ENCODE assay signal across 16 cellular contexts in the genomic region with DNA sequence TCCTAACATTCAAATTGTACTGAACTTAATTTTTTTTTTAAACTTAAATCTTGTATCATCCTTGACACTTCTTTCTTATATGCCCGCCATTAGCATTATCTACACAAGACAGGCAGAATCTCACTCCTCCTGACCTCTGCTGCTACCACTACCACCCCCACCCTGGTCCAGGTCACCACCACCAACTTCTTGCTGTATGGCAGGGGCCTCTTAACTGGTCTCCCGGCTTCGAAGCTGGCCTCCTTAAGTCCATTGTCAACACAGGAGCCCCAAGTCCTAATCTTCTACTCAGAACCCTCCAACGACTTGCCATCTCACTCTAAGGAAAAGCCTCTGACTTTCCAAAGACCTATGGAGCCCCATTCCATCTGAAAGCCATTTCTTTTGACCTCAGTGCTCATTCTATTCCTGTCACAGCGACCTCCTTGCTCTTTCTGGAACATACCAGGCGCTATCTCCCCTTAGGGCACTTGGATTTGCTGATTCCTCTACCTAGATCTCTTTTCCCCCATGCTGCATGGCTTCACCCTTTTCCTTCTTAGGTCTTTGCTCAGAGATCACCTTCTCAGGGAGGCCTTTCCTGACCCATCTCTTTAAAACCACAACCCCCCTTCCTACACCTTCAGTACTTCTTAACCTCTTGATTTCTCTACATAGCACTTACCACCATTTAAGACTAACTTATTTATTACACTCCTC. TPM values are rescaled to one million over a fixed set of nuclear protein-coding genes. Genes with fewer than 3 reads are reported as not detected.
DNase-seq lines count a peak whose midpoint lies in the region; ATAC-seq, FAIRE-seq and TF ChIP-seq lines count a peak whose summit lies in the region.
"Had no signal": no experiment of that assay in that cellular context is flagged by ENCODE, and none has a peak within 500 bp of the region (broad histone marks: within the 10 kb centered on the region; RNA-seq: fewer than 3 reads in every experiment).

No MANE protein-coding gene starts in this region.

- dilution Hi-C loops in keratinocyte (cut with MboI; ENCODE audit: extremely low pct_ligation_motif_present, low sequenced_read_pairs), result no loop called here

- WGBS in heart right ventricle, 2 donors, result 81 to 90% methylated on average over 6 of the region's 6 CpGs

- H3K9me2 ChIP-seq in SU-DHL-6 (replicated peaks; ENCODE audit: insufficient read depth, low read length), result no peaks in the 10 kb centered on the region

- intact Hi-C loops in heart right ventricle (cut with DNase I), result loop anchor here in 2 of 10 donors (5.0 kb wide), 1 partner anchor 34 kb away; no protein-coding TSS in a partner anchor

- H3K4me1 ChIP-seq in keratinocyte (ENCODE audit: control insufficient read depth, extremely low read depth, insufficient read depth, low read length), result peaks cover 7% of the 10 kb centered on the region
- H3K4me1 ChIP-seq in heart right ventricle, result peaks cover 0 to 33% (median 5%) of the 10 kb centered on the region in 9 donors

- H3K4me2 ChIP-seq in SU-DHL-6 (ENCODE audit: low read depth, low read length, poor library complexity, severe bottlenecking) (peak overlapping the region; percentile 82), keratinocyte (ENCODE audit: control insufficient read depth, extremely low read depth, insufficient read depth, low read depth, low read length) (peak overlapping the region; percentile 53)

- DNase-seq in NCI-H82 (lab: John Stamatoyannopoulos, UW), result peak; percentile 13
- no peak for DNase-seq in NCI-H82 treated with DMSO at 0.1 percent for 48 hours (lab: John Stamatoyannopoulos, UW; ENCODE audit: unreplicated experiment)
- no peak for DNase-seq in GM19239 (ENCODE audit: insufficient read length, low spot score)
- DNase-seq in keratinocyte (ENCODE audit: low read depth, low spot score), result no peak
- no peak for DNase-seq in SIG-M5 treated with dmso at 0.1 percent for 504 hours (lab: John Stamatoyannopoulos, UW; ENCODE audit: unreplicated experiment)
- DNase-seq in stimulated activated CD8-positive, alpha-beta memory T cell treated with anti-CD3 and anti-CD28 coated beads, Interleukin-4, amount 100 ng/mL, for 48 hours, result no peak
- DNase-seq in heart right ventricle, result no peak
- DNase-seq: 8988T; anterior cingulate cortex; effector CD8-positive, alpha-beta T cell; left cardiac atrium; NCI-H187 treated with DMSO at 0.1 percent for 48 hours; thyroid gland had no signal

- no peaks in the 10 kb centered on the region for H3K27me3 ChIP-seq in SU-DHL-6 (ENCODE audit: low read length)
- H3K27me3 ChIP-seq in keratinocyte (ENCODE audit: control insufficient read depth, extremely low read depth, insufficient read depth, low read length), result no peaks in the 10 kb centered on the region
- no peaks in the 10 kb centered on the region for H3K27me3 ChIP-seq in heart right ventricle
- H3K27me3 ChIP-seq: thyroid gland had no signal

- no peak overlapping the region for H2AFZ ChIP-seq in SU-DHL-6 (ENCODE audit: low read depth, low read length, severe bottlenecking)
- H2AFZ ChIP-seq in keratinocyte (ENCODE audit: control insufficient read depth, low read length), result peak overlapping the region; percentile 14

- TF ChIP-seq CTCF in SU-DHL-6 (IDR thresholded peaks at IDR 0.05; ENCODE audit: insufficient read depth, low read length, poor library complexity, severe bottlenecking), result no peak
- TF ChIP-seq CTCF in keratinocyte (optimal IDR thresholded peaks at IDR 0.05 in 1 of 3, IDR thresholded peaks at IDR 0.05 in 1 of 3, conservative IDR thresholded peaks at IDR 0.05 in 1 of 3; ENCODE audit: extremely low read depth in 1 of 3, insufficient read depth in 2 of 3, low read length in 3 of 3), result no peak
- no peak for TF ChIP-seq CTCF in heart right ventricle (IDR thresholded peaks at IDR 0.05)

- H3K27ac ChIP-seq in SU-DHL-6 (ENCODE audit: low read depth, low read length) (peak overlapping the region; percentile 22), keratinocyte (ENCODE audit: control insufficient read depth, insufficient read depth, low read length) (no peak overlapping the region), heart right ventricle (no peak overlapping the region)
- H3K27ac ChIP-seq: thyroid gland had no signal

- FAIRE-seq in GM19239 (lab: Jason Lieb, UNC) (peak; percentile 53), keratinocyte (lab: Jason Lieb, UNC) (no peak)
- FAIRE-seq: GM12891, small intestine had no signal

- ATAC-seq in heart right ventricle, result no peak
- ATAC-seq: left cardiac atrium had no signal

- H3K9ac ChIP-seq in SU-DHL-6 (ENCODE audit: low read length), result peak overlapping the region; percentile 9; the same call in 1 of the 2 replicates
- H3K9ac ChIP-seq in keratinocyte (ENCODE audit: control insufficient read depth, extremely low read depth, insufficient read depth, low read length), result no peak overlapping the region

- H3K79me2 ChIP-seq in SU-DHL-6 (ENCODE audit: insufficient read depth, low read length) (peaks cover 93% of the 10 kb centered on the region), keratinocyte (ENCODE audit: control insufficient read depth, insufficient read depth, low read length) (peaks cover 75% of the 10 kb centered on the region)

- peak overlapping the region; percentile 7 for H3K4me3 ChIP-seq in SU-DHL-6 (ENCODE audit: insufficient read depth, low read length, poor library complexity, severe bottlenecking)
- H3K4me3 ChIP-seq in keratinocyte (ENCODE audit: control insufficient read depth in 2 of 3, extremely low read depth in 1 of 3, insufficient read depth in 2 of 3, low read depth in 1 of 3, low read length in 3 of 3), result no peak overlapping the region
- H3K4me3 ChIP-seq in heart right ventricle, result no peak overlapping the region
- H3K4me3 ChIP-seq: thyroid gland had no signal

- H4K20me1 ChIP-seq in SU-DHL-6 (ENCODE audit: low read depth, low read length), result no peaks in the 10 kb centered on the region
- H4K20me1 ChIP-seq in keratinocyte (ENCODE audit: control insufficient read depth, extremely low read depth, insufficient read depth, low read length), result no peaks in the 10 kb centered on the region

- H3K36me3 ChIP-seq in SU-DHL-6 (ENCODE audit: low read length), result no peaks in the 10 kb centered on the region
- H3K36me3 ChIP-seq in keratinocyte (ENCODE audit: control insufficient read depth in 2 of 2, extremely low read depth in 1 of 2, insufficient read depth in 2 of 2, low read length in 2 of 2), result no peaks in the 10 kb centered on the region
- H3K36me3 ChIP-seq in heart right ventricle, result peaks cover 0 to 2% (median 0%) of the 10 kb centered on the region in 9 donors
- H3K36me3 ChIP-seq: thyroid gland had no signal

- no peaks in the 10 kb centered on the region for H3K9me1 ChIP-seq in keratinocyte (ENCODE audit: control insufficient read depth, extremely low read depth, insufficient read depth, low read length)

- H3F3A ChIP-seq in SU-DHL-6 (ENCODE audit: insufficient read depth), result peaks cover 24% of the 10 kb centered on the region

- H3K9me3 ChIP-seq in SU-DHL-6 (ENCODE audit: insufficient read depth, low read length) (no peaks in the 10 kb centered on the region), keratinocyte (ENCODE audit: control insufficient read depth, low read depth, low read length) (no peaks in the 10 kb centered on the region), heart right ventricle (no peaks in the 10 kb centered on the region)
- H3K9me3 ChIP-seq: thyroid gland had no signal

RNA-seq across cellular contexts. Expression of a gene that starts 2.6 kb away (rescaled TPM):
- polyA plus RNA-seq in keratinocyte (23.4 to 105 TPM (median 78.4 TPM) in 3 replicates), heart right ventricle (1 to 10 TPM; 4.6 to 4.8 TPM)
- polyA plus RNA-seq in keratinocyte (2011; ENCODE audit: low read depth), result 11.3 TPM
- polyA plus RNA-seq in keratinocyte (2011; cell fraction: cytosol; rRNA removed), result 20.9 and 28.4 TPM in 2 replicates
- 34.7 and 36.2 TPM in 2 replicates for polyA plus RNA-seq in keratinocyte (2011; cell fraction: nucleus; rRNA removed)
- polyA plus RNA-seq in keratinocyte (2012; ENCODE audit: low replicate concordance), result 2.1 and 55.4 TPM in 2 replicates
- 21.7 to 136 TPM (median 82.1 TPM) in 3 replicates for polyA minus RNA-seq in keratinocyte
- polyA minus RNA-seq in keratinocyte (2011; cell fraction: cytosol; rRNA and poly(A)+ RNA removed), result 28.0 TPM
- polyA minus RNA-seq in keratinocyte (2011; cell fraction: nucleus; rRNA and poly(A)+ RNA removed), result 9.6 and 14.0 TPM in 2 replicates
- 10 to 100 TPM in 1 of 10 donors, 1 to 10 TPM in 9; 2.1 to 16.2 (median 4.4) TPM for total RNA-seq in heart right ventricle

RNA-seq across cellular contexts. Expression of a gene that starts 30.7 kb away (rescaled TPM):
- polyA plus RNA-seq in keratinocyte (16.2 to 20.9 TPM (median 20.2 TPM) in 3 replicates), heart right ventricle (1 to 10 TPM; 7.2 to 8.8 TPM)
- polyA plus RNA-seq in keratinocyte (2011; ENCODE audit: low read depth), result 11.2 TPM
- 8.7 and 11.7 TPM in 2 replicates for polyA plus RNA-seq in keratinocyte (2011; cell fraction: cytosol; rRNA removed)
- polyA plus RNA-seq in keratinocyte (2011; cell fraction: nucleus; rRNA removed), result 29.4 and 34.7 TPM in 2 replicates
- 14.7 and 23.0 TPM in 2 replicates for polyA plus RNA-seq in keratinocyte (2012; ENCODE audit: low replicate concordance)
- 15.4 to 38.6 TPM (median 18.1 TPM) in 3 replicates for polyA minus RNA-seq in keratinocyte
- 20.0 TPM for polyA minus RNA-seq in keratinocyte (2011; cell fraction: cytosol; rRNA and poly(A)+ RNA removed)
- 14.2 and 31.9 TPM in 2 replicates for polyA minus RNA-seq in keratinocyte (2011; cell fraction: nucleus; rRNA and poly(A)+ RNA removed)
- total RNA-seq in heart right ventricle, result 10 to 100 TPM in 1 of 10 donors, 1 to 10 TPM in 9; 3.7 to 10.4 (median 5.5) TPM

RNA-seq across cellular contexts. Expression of a gene that starts 37.1 kb away (rescaled TPM):
- polyA plus RNA-seq in keratinocyte (4.9 to 7.8 TPM (median 7.3 TPM) in 3 replicates), heart right ventricle (1 to 10 TPM; 6.0 to 8.3 TPM)
- polyA plus RNA-seq in keratinocyte (2011; ENCODE audit: low read depth), result 12.3 TPM
- polyA plus RNA-seq in keratinocyte (2011; cell fraction: cytosol; rRNA removed), result 4.4 and 4.6 TPM in 2 replicates
- 18.7 and 19.9 TPM in 2 replicates for polyA plus RNA-seq in keratinocyte (2011; cell fraction: nucleus; rRNA removed)
- polyA plus RNA-seq in keratinocyte (2012; ENCODE audit: low replicate concordance), result 8.1 and 11.2 TPM in 2 replicates
- polyA minus RNA-seq in keratinocyte, result 1.8 to 4.7 TPM (median 3.1 TPM) in 3 replicates
- polyA minus RNA-seq in keratinocyte (2011; cell fraction: cytosol; rRNA and poly(A)+ RNA removed), result 4.6 TPM
- 3.5 and 3.6 TPM in 2 replicates for polyA minus RNA-seq in keratinocyte (2011; cell fraction: nucleus; rRNA and poly(A)+ RNA removed)
- 10 to 100 TPM in 1 of 10 donors, 1 to 10 TPM in 9; 5.5 to 11.8 (median 7.6) TPM for total RNA-seq in heart right ventricle

RNA-seq across cellular contexts. Expression of a gene that starts 56.7 kb away (rescaled TPM):
- 60.9 to 91.0 TPM (median 63.1 TPM) in 3 replicates for polyA plus RNA-seq in keratinocyte
- 71.9 TPM for polyA plus RNA-seq in keratinocyte (2011; ENCODE audit: low read depth)
- polyA plus RNA-seq in keratinocyte (2011; cell fraction: cytosol; rRNA removed), result 36.0 and 65.6 TPM in 2 replicates
- polyA plus RNA-seq in keratinocyte (2011; cell fraction: nucleus; rRNA removed), result 92.9 and 109 TPM in 2 replicates
- polyA plus RNA-seq in keratinocyte (2012; ENCODE audit: low replicate concordance), result 69.1 and 85.0 TPM in 2 replicates
- polyA minus RNA-seq in keratinocyte, result 76.9 to 110 TPM (median 103 TPM) in 3 replicates
- polyA minus RNA-seq in keratinocyte (2011; cell fraction: cytosol; rRNA and poly(A)+ RNA removed), result 93.0 TPM
- polyA minus RNA-seq in keratinocyte (2011; cell fraction: nucleus; rRNA and poly(A)+ RNA removed), result 91.7 and 99.8 TPM in 2 replicates
- total RNA-seq in heart right ventricle, result 10 to 100 TPM; 19.2 to 28.0 (median 24.7) TPM
- polyA plus RNA-seq in heart right ventricle, result 10 to 100 TPM; 26.0 to 26.4 TPM

RNA-seq across cellular contexts. Expression of a gene that starts 59.4 kb away (rescaled TPM):
- 10.6 to 12.1 TPM (median 11.8 TPM) in 3 replicates for polyA plus RNA-seq in keratinocyte
- polyA plus RNA-seq in keratinocyte (2011; ENCODE audit: low read depth), result 14.6 TPM
- polyA plus RNA-seq in keratinocyte (2011; cell fraction: cytosol; rRNA removed), result 7.7 and 9.8 TPM in 2 replicates
- polyA plus RNA-seq in keratinocyte (2011; cell fraction: nucleus; rRNA removed), result 6.4 and 7.6 TPM in 2 replicates
- 9.4 and 12.4 TPM in 2 replicates for polyA plus RNA-seq in keratinocyte (2012; ENCODE audit: low replicate concordance)
- polyA minus RNA-seq in keratinocyte, result 4.4 to 7.2 TPM (median 6.5 TPM) in 3 replicates
- 9.4 TPM for polyA minus RNA-seq in keratinocyte (2011; cell fraction: cytosol; rRNA and poly(A)+ RNA removed)
- 2.2 and 4.1 TPM in 2 replicates for polyA minus RNA-seq in keratinocyte (2011; cell fraction: nucleus; rRNA and poly(A)+ RNA removed)
- total RNA-seq in heart right ventricle, result 10 to 100 TPM; 10.7 to 18.2 (median 14.6) TPM
- 10 to 100 TPM; 15.3 to 18.0 TPM for polyA plus RNA-seq in heart right ventricle
